ENCODE assay signal across 1 cellular context in the genomic region with DNA sequence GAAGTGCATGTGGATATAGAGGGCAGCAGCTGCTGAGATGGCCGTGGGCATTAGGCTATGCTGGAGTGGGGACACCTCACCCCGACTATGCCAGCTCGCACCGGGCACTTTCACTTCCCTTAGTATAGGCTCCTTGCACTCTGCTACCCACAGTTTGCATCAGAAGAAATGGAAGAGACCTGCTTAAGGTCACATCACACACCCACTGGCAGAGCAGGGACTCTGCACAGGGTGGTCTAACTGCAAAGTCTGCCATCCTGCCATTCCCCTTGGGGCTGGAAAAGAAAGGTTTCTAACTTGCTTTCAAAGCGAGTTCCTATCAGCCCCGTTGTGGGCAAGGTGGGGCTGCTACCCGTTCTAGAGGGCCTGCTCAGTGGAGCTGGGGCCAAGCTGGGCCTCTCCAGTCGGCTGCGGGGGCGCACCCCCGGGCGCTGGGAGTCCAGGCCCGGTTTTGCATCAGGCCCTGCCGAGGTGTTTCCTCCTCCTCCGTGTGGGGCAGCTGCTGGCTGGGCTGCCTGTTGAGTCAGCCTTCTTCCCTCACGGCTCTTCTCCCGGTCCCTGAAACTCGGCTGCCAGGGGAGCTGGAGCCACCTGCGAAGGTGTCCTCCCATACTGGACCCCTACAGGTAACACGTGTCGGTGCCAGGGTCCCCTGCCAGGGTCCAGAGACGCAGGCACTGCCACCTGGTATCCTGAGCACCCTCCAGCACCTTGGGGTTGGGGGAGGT.
A peak's percentile ranks its signal among the peaks of the same experiment; 100 is the strongest.
TF ChIP-seq lines count a peak whose summit lies in the region.

Gene SYTL1 (plus strand): TSS at position 498 of the 728 bp plus-strand sequence. CDS start 3,313 bp downstream, outside the sequence.

TF ChIP-seq in K562, 482 proteins besides CTCF, POLR2A, EP300 and RAD21 (continued from another document):
- TF ChIP-seq ATF2 (CRISPR knock-in tag; IDR thresholded peaks at IDR 0.05) (no peak), ETV1 (tag; conservative IDR thresholded peaks at IDR 0.05; ENCODE audit: low read depth) (no peak), NCOA2 (IDR thresholded peaks at IDR 0.05; ENCODE audit: partially characterized antibody in 2 of 2) (no peak), CREM (IDR thresholded peaks at IDR 0.05; ENCODE audit: low read depth) (peak; percentile 15; the same call in 1 of the 2 replicates), SREBF2 (CRISPR knock-in tag; IDR thresholded peaks at IDR 0.05) (no peak), ZNF717 (CRISPR knock-in tag; IDR thresholded peaks at IDR 0.05) (no peak), LCOR (CRISPR knock-in tag; IDR thresholded peaks at IDR 0.05) (no peak), ZNF175 (CRISPR knock-in tag; IDR thresholded peaks at IDR 0.05; ENCODE audit: low read depth) (no peak), CAMTA2 (CRISPR knock-in tag; conservative IDR thresholded peaks at IDR 0.05) (no peak), TAF15 (IDR thresholded peaks at IDR 0.05; ENCODE audit: low read depth, low read length) (no peak), TGIF2 (CRISPR knock-in tag; IDR thresholded peaks at IDR 0.05) (no peak), RBM17 (IDR thresholded peaks at IDR 0.05; ENCODE audit: borderline replicate concordance, low read depth, low read length) (no peak), ZFP36 (IDR thresholded peaks at IDR 0.05; ENCODE audit: low read depth, low read length, partially characterized antibody) (no peak), XRCC5 (IDR thresholded peaks at IDR 0.05; ENCODE audit: low read depth, low read length) (0 out of 2 replicates have a peak, but pooled peaks have one; percentile 13), STAT5A (IDR thresholded peaks at IDR 0.05; ENCODE audit: borderline replicate concordance, low read length) (no peak), SREBF1 (IDR thresholded peaks at IDR 0.05; ENCODE audit: borderline replicate concordance, low read depth, low read length) (no peak), ARID3A (IDR thresholded peaks at IDR 0.05; ENCODE audit: borderline replicate concordance, low read depth, low read length) (no peak), HNRNPUL1 (IDR thresholded peaks at IDR 0.05; ENCODE audit: low read length) (no peak), ZNF699 (CRISPR knock-in tag; IDR thresholded peaks at IDR 0.05; ENCODE audit: insufficient replicate concordance) (no peak), HDAC8 (tag; IDR thresholded peaks at IDR 0.05) (no peak), ZNF140 (CRISPR knock-in tag; IDR thresholded peaks at IDR 0.05) (no peak), PTRF (tag; IDR thresholded peaks at IDR 0.05) (no peak), ZNF436 (CRISPR knock-in tag; IDR thresholded peaks at IDR 0.05) (no peak), GTF2A2 (tag; IDR thresholded peaks at IDR 0.05) (no peak), RBM14 (IDR thresholded peaks at IDR 0.05; ENCODE audit: borderline replicate concordance, insufficient read depth, low read depth, low read length) (no peak), CTBP1 (IDR thresholded peaks at IDR 0.05; ENCODE audit: borderline replicate concordance) (peak; percentile 44; the same call in 1 of the 2 replicates), CEBPZ (IDR thresholded peaks at IDR 0.05; ENCODE audit: borderline replicate concordance, low read depth, low read length) (no peak), ZNF695 (CRISPR knock-in tag; IDR thresholded peaks at IDR 0.05) (no peak)
- TF ChIP-seq, protein P1, sequence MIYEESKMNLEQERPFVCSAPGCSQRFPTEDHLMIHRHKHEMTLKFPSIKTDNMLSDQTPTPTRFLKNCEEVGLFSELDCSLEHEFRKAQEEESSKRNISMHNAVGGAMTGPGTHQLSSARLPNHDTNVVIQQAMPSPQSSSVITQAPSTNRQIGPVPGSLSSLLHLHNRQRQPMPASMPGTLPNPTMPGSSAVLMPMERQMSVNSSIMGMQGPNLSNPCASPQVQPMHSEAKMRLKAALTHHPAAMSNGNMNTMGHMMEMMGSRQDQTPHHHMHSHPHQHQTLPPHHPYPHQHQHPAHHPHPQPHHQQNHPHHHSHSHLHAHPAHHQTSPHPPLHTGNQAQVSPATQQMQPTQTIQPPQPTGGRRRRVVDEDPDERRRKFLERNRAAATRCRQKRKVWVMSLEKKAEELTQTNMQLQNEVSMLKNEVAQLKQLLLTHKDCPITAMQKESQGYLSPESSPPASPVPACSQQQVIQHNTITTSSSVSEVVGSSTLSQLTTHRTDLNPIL (CRISPR knock-in tag; IDR thresholded peaks at IDR 0.05), result no peak
TF ChIP-seq in K562: peak in this region for 59.
